ENCODE assay signal across 15 cellular contexts in the genomic region with DNA sequence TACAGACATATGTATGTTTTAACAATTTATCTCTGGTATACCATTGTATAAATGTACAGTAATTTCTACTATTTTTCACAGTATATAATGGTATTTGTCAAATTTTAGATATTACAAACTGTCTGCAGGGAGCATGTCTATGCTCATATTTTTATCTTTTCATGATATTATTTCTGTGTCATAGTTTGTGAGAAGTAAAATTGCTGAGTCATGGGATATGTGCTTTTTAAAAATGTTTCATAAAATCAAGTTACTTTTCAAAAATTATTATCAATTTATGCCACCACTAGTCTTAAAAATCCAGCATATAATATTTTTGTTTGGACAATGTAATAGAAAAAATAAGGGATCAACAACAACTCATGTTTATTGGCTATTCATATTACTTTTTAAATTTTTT. TPM values are rescaled to one million over a fixed set of nuclear protein-coding genes. Genes with fewer than 3 reads are reported as not detected.
DNase-seq lines count a peak whose midpoint lies in the region; ATAC-seq, FAIRE-seq and TF ChIP-seq lines count a peak whose summit lies in the region.
"Had no signal": no experiment of that assay in that cellular context is flagged by ENCODE, and none has a peak within 500 bp of the region (broad histone marks: within the 10 kb centered on the region; RNA-seq: fewer than 3 reads in every experiment).

No MANE protein-coding gene starts in this region.

- no peak for TF ChIP-seq CTCF in HCT116 (IDR thresholded peaks at IDR 0.05 in 2 of 3, conservative IDR thresholded peaks at IDR 0.05 in 1 of 3; ENCODE audit: borderline replicate concordance in 1 of 3, insufficient read depth in 1 of 3, low read depth in 2 of 3, low read length in 2 of 3)
- TF ChIP-seq CTCF in K562 (IDR thresholded peaks at IDR 0.05 in 2 of 3, conservative IDR thresholded peaks at IDR 0.05 in 1 of 3; ENCODE audit: insufficient read depth in 2 of 3, low read depth in 1 of 3, low read length in 3 of 3): no peak
- no peak for TF ChIP-seq CTCF in suprapubic skin (IDR thresholded peaks at IDR 0.05)

- DNase-seq in HCT116 (ENCODE audit: low read depth, low spot score) (no peak), OCI-M1 (lab: John Stamatoyannopoulos, UW) (peak; percentile 59), K562 (ENCODE audit: extremely low read depth in 1 of 4, low spot score in 3 of 4) (no peak), NCI-H2196 (lab: John Stamatoyannopoulos, UW; ENCODE audit: unreplicated experiment) (no peak), suprapubic skin (ENCODE audit: low spot score in 2 of 2) (no peak)
- DNase-seq: BE2C; CD4-positive, alpha-beta memory T cell; DND-41; GDM1; HCEC 1CT had no signal

- H3K9me3 ChIP-seq in HCT116 (ENCODE audit: control insufficient read depth in 1 of 2, insufficient read depth in 1 of 2, low read depth in 1 of 2, low read length in 2 of 2) (no peaks in the 10 kb centered on the region), K562 (replicated peaks; ENCODE audit: control insufficient read depth, insufficient read depth, low read depth, low read length) (no peaks in the 10 kb centered on the region), suprapubic skin (no peaks in the 10 kb centered on the region)
- H3K9me3 ChIP-seq: BE2C had no signal

- H3K4me3 ChIP-seq in HCT116 (replicated peaks in 1 of 2; ENCODE audit: low read depth in 1 of 2, low read length in 2 of 2): no peak overlapping the region
- no peak overlapping the region for H3K4me3 ChIP-seq in K562
- H3K4me3 ChIP-seq in suprapubic skin: no peak overlapping the region

- RAD21 ChIA-PET in HCT116 (lab: Charles Lee; ENCODE audit: low non-redundant PET in 1 of 2, low total read pairs in 2 of 2, uncharacterized antibody in 2 of 2, unreplicated experiment in 2 of 2): no interaction called here

- BruUV-seq in HCT116 (replicated peaks; lab: Mats Ljungman, UMichigan) (no TSS peak), K562 (replicated peaks; lab: Mats Ljungman, UMichigan) (no TSS peak)

- POLR2A ChIA-PET in HCT116 (lab: Charles Lee): no interaction called here
- POLR2A ChIA-PET in K562 (lab: Yijun Ruan, JAX): no interaction called here

- H3K9ac ChIP-seq in HCT116 (ENCODE audit: low read length) (no peak overlapping the region), K562 (ENCODE audit: insufficient read depth in 1 of 2, low read depth in 2 of 2, low read length in 2 of 2) (no peak overlapping the region)

- H3K27me3 ChIP-seq in HCT116 (ENCODE audit: insufficient read depth, low read length) (no peaks in the 10 kb centered on the region), K562 (ENCODE audit: control insufficient read depth in 2 of 2, insufficient read depth in 2 of 2, low read length in 2 of 2) (no peaks in the 10 kb centered on the region), suprapubic skin (no peaks in the 10 kb centered on the region)
- H3K27me3 ChIP-seq: BE2C had no signal

- H3K4me2 ChIP-seq in HCT116 (ENCODE audit: low read length) (no peak overlapping the region), K562 (ENCODE audit: insufficient read depth, low read length) (no peak overlapping the region)

- TF ChIP-seq RAD21 in HCT116 (IDR thresholded peaks at IDR 0.05; ENCODE audit: low read depth) (no peak), K562 (CRISPR knock-in tag; conservative IDR thresholded peaks at IDR 0.05 in 1 of 2, IDR thresholded peaks at IDR 0.05 in 1 of 2) (no peak)

- TF ChIP-seq POLR2A in HCT116 (IDR thresholded peaks at IDR 0.05; ENCODE audit: borderline replicate concordance, extremely low read depth, insufficient read depth, insufficient read length): no peak
- TF ChIP-seq POLR2A in K562 (conservative IDR thresholded peaks at IDR 0.05): no peak
- TF ChIP-seq POLR2A in suprapubic skin (IDR thresholded peaks at IDR 0.05): no peak

- no peak for ATAC-seq in HCT116
- no peak for ATAC-seq in K562
- no peak for ATAC-seq in HG03108 (IDR thresholded peaks at IDR 0.05; ENCODE audit: unreplicated experiment)

- H3K27ac ChIP-seq in HCT116 (ENCODE audit: low read depth, low read length) (no peak overlapping the region), K562 (ENCODE audit: extremely low read depth, low read depth, low read length) (no peak overlapping the region), suprapubic skin (no peak overlapping the region)
- H3K27ac ChIP-seq: C4-2B had no signal

- TF ChIP-seq EP300 in K562 (IDR thresholded peaks at IDR 0.05; ENCODE audit: low read length) (no peak), suprapubic skin (IDR thresholded peaks at IDR 0.05) (no peak)

- H4K20me1 ChIP-seq in HCT116 (ENCODE audit: insufficient read depth) (no peaks in the 10 kb centered on the region), K562 (replicated peaks; ENCODE audit: control insufficient read depth, insufficient read depth, low read length) (no peaks in the 10 kb centered on the region)

- H3K9me2 ChIP-seq in HCT116 (ENCODE audit: insufficient read depth): no peaks in the 10 kb centered on the region; the same call in 1 of the 2 replicates

- H3K36me3 ChIP-seq in HCT116 (ENCODE audit: control insufficient read depth in 1 of 2, insufficient read depth in 2 of 2, low read length in 2 of 2) (no peaks in the 10 kb centered on the region), K562 (ENCODE audit: control insufficient read depth, insufficient read depth, low read length) (no peaks in the 10 kb centered on the region), suprapubic skin (no peaks in the 10 kb centered on the region)
- H3K36me3 ChIP-seq: BE2C had no signal

- no peaks in the 10 kb centered on the region for H3K79me2 ChIP-seq in HCT116 (ENCODE audit: insufficient read depth, low read length)
- no peaks in the 10 kb centered on the region for H3K79me2 ChIP-seq in K562 (ENCODE audit: control insufficient read depth, insufficient read depth, low read length)

- intact Hi-C loops in HCT116 (cut with micrococcal nuclease) (no loop called here), K562 (cut with micrococcal nuclease) (no loop called here)

- CTCF ChIA-PET in HCT116 (lab: Charles Lee) (no interaction called here), K562 (lab: Yijun Ruan, JAX; ENCODE audit: low intra/inter-chr PET ratio) (no interaction called here)

- FAIRE-seq in K562 (lab: Jason Lieb, UNC) (no peak), islet of Langerhans (lab: Jason Lieb, UNC) (peak; percentile 76)
- FAIRE-seq: D721Med, GM12892 had no signal

- H2AFZ ChIP-seq in HCT116 (ENCODE audit: low read depth, low read length, poor library complexity, severe bottlenecking): peak overlapping the region; percentile 77
- H2AFZ ChIP-seq in K562 (ENCODE audit: low read depth, low read length): no peak overlapping the region

- in situ Hi-C loops in K562 (cut with MboI): no loop called here

- no peaks in the 10 kb centered on the region for H3K9me1 ChIP-seq in K562 (ENCODE audit: control insufficient read depth, insufficient read depth, low read length)

- no peaks in the 10 kb centered on the region for H3K4me1 ChIP-seq in HCT116 (ENCODE audit: control insufficient read depth in 1 of 2, insufficient read depth in 2 of 2, low read length in 2 of 2)
- H3K4me1 ChIP-seq in K562 (replicated peaks in 1 of 2; ENCODE audit: control insufficient read depth in 2 of 2, insufficient read depth in 2 of 2, low read length in 2 of 2): no peaks in the 10 kb centered on the region
- H3K4me1 ChIP-seq in suprapubic skin: no peaks in the 10 kb centered on the region
- H3K4me1 ChIP-seq: BE2C had no signal

TF ChIP-seq in HCT116, 20 proteins besides CTCF, POLR2A, EP300 and RAD21 (continues in another document):
- TF ChIP-seq JUND (IDR thresholded peaks at IDR 0.05): no peak
- TF ChIP-seq EGR1 (IDR thresholded peaks at IDR 0.05; ENCODE audit: low read depth): no peak
- no peak for TF ChIP-seq CEBPB (IDR thresholded peaks at IDR 0.05; ENCODE audit: low read depth)
- TF ChIP-seq, protein P1, sequence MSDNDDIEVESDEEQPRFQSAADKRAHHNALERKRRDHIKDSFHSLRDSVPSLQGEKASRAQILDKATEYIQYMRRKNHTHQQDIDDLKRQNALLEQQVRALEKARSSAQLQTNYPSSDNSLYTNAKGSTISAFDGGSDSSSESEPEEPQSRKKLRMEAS (IDR thresholded peaks at IDR 0.05): no peak

TF ChIP-seq in K562, 482 proteins besides CTCF, POLR2A, EP300 and RAD21 (continues in another document):
- TF ChIP-seq MAFG (tag; conservative IDR thresholded peaks at IDR 0.05) (peak; percentile 95), ZNF3 (CRISPR knock-in tag; IDR thresholded peaks at IDR 0.05) (no peak), BACH1 (tag; IDR thresholded peaks at IDR 0.05) (peak; percentile 74; the same call in 1 of the 2 replicates), RNF2 (IDR thresholded peaks at IDR 0.05) (no peak), PCBP2 (IDR thresholded peaks at IDR 0.05; ENCODE audit: low read depth, low read length, poor library complexity, severe bottlenecking) (no peak), FOXJ3 (CRISPR knock-in tag; IDR thresholded peaks at IDR 0.05) (no peak), C11orf30 (IDR thresholded peaks at IDR 0.05; ENCODE audit: low read depth) (peak; percentile 91), FOXA1 (IDR thresholded peaks at IDR 0.05; ENCODE audit: borderline replicate concordance) (no peak), ZNF316 (IDR thresholded peaks at IDR 0.05) (peak; percentile 98), FOS (IDR thresholded peaks at IDR 0.05; ENCODE audit: extremely low read depth, insufficient read length) (no peak), ELF1 (tag; IDR thresholded peaks at IDR 0.05) (no peak), SNIP1 (IDR thresholded peaks at IDR 0.05; ENCODE audit: low read depth) (no peak)

RNA-seq across cellular contexts. Expression of a gene that starts 9.1 kb away (rescaled TPM):
- total RNA-seq in HCT116 (2021; ENCODE audit: unreplicated experiment) (0.61 TPM), K562 (2014; rRNA removed) (0.65 and 0.95 TPM in 2 replicates), K562 (2014; rRNA removed; fragmentation: Illumina TruSeq; extraction: Trizol) (0.54 and 0.73 TPM in 2 replicates), K562 (2015; rRNA removed; fragmentation: Illumina TruSeq; extraction: Trizol) (0.87 and 1.2 TPM in 2 replicates), K562 (2021) (0.47 and 0.73 TPM in 2 replicates), suprapubic skin (1 to 10 TPM in 1 of 4 donors, not detected in 3; 1.0 TPM)
- polyA plus RNA-seq in HCT116 (2012): 0.06 and 0.20 TPM in 2 replicates
- total RNA-seq in K562 (2011; cell fraction: chromatin; rRNA removed; ENCODE audit: low replicate concordance): 0.19 and 0.35 TPM in 2 replicates
- total RNA-seq in K562 (2011; cell fraction: nucleolus; rRNA removed): 0.39 and 0.50 TPM in 2 replicates
- total RNA-seq in K562 (2011; cell fraction: nucleoplasm; rRNA removed): 0.15 and 0.29 TPM in 2 replicates
- polyA plus RNA-seq in K562 (2011; rRNA removed) (0.01 TPM in 1 of 2 replicates, not detected in the other), K562 (2014; fragmentation: Illumina TruSeq; extraction: Trizol) (0.64 and 0.98 TPM in 2 replicates), K562 (2014; fragmentation: Nextera tagmentation; extraction: Ambion mirVana) (under 1 TPM; 0.46 to 0.49 TPM), K562 (2014; rRNA removed) (0.44 and 0.81 TPM in 2 replicates)
- 0.01 TPM in 1 of 2 replicates, not detected in the other for polyA plus RNA-seq in K562 (2011; cell fraction: cytosol; rRNA removed)
- polyA plus RNA-seq in K562 (2011; cell fraction: nucleus; rRNA removed): 0.06 TPM in 1 of 2 replicates, not detected in the other
- 0.51 and 0.55 TPM in 2 replicates for polyA plus RNA-seq in K562 (2012)
- polyA minus RNA-seq in K562 (2011; rRNA and poly(A)+ RNA removed): not detected in 2 replicates
- not detected in 2 replicates for polyA minus RNA-seq in K562 (2011; cell fraction: cytosol; rRNA and poly(A)+ RNA removed)
- 0.13 TPM in 1 of 2 replicates, not detected in the other for polyA minus RNA-seq in K562 (2011; cell fraction: nucleus; rRNA and poly(A)+ RNA removed)
